20 cellular contexts compared by ENCODE assay signal in genomic region chr1:54863267-54863665, GRCh38. TPM values are rescaled to one million over a fixed set of nuclear protein-coding genes. Genes with fewer than 3 reads are reported as not detected.
DNase-seq lines count a peak whose midpoint lies in the region; ATAC-seq and TF ChIP-seq lines count a peak whose summit lies in the region.
"Had no signal": no experiment of that assay in that cellular context is flagged by ENCODE, and none has a peak within 500 bp of the region (broad histone marks: within the 10 kb centered on the region; RNA-seq: fewer than 3 reads in every experiment).

No MANE protein-coding gene starts in this region.

- H3K36me3 Mint-ChIP-seq in Caco-2 (ENCODE audit: insufficient read depth, unreplicated experiment) (peaks cover 95% of the 10 kb centered on the region), nephron (ENCODE audit: low read depth) (peaks cover 65% of the 10 kb centered on the region)

- H3K9me2 ChIP-seq in HCT116 (ENCODE audit: insufficient read depth), result no peaks in the 10 kb centered on the region

- no peak overlapping the region for H2BK15ac ChIP-seq in mesenchymal stem cell (ENCODE audit: low read depth, poor library complexity, severe bottlenecking)

- H3K4me2 ChIP-seq in HCT116 (ENCODE audit: low read length) (no peak overlapping the region), mesenchymal stem cell (ENCODE audit: low read length, poor library complexity, severe bottlenecking) (no peak overlapping the region)

- no peak for TF ChIP-seq CTCF in Caco-2 (IDR thresholded peaks at IDR 0.05; ENCODE audit: insufficient read depth in 1 of 2, low read depth in 1 of 2, low read length in 1 of 2, severe bottlenecking in 1 of 2, unreplicated experiment in 1 of 2)
- TF ChIP-seq CTCF in HCT116 (IDR thresholded peaks at IDR 0.05 in 2 of 3, conservative IDR thresholded peaks at IDR 0.05 in 1 of 3; ENCODE audit: borderline replicate concordance in 1 of 3, insufficient read depth in 1 of 3, low read depth in 2 of 3, low read length in 2 of 3), result no peak
- no peak for TF ChIP-seq CTCF in adrenal gland (IDR thresholded peaks at IDR 0.05)
- TF ChIP-seq CTCF in nephron (IDR thresholded peaks at IDR 0.05; ENCODE audit: unreplicated experiment in 3 of 3), result no peak

- BruUV-seq in Caco-2 (replicated peaks; lab: Mats Ljungman, UMichigan) (no TSS peak), HCT116 (replicated peaks; lab: Mats Ljungman, UMichigan) (TSS peak; percentile 8)

- no peak for TF ChIP-seq RAD21 in HCT116 (IDR thresholded peaks at IDR 0.05; ENCODE audit: low read depth)

- H2BK5ac ChIP-seq in mesenchymal stem cell (ENCODE audit: low read depth, low read length, poor library complexity, severe bottlenecking), result no peak overlapping the region

- H2AK5ac ChIP-seq in mesenchymal stem cell (ENCODE audit: low read length, severe bottlenecking), result no peak overlapping the region

- POLR2A ChIA-PET in Caco-2 (lab: Charles Lee), result no interaction called here
- POLR2A ChIA-PET in HCT116 (lab: Charles Lee), result no interaction called here

- no peak for TF ChIP-seq POLR2A in HCT116 (IDR thresholded peaks at IDR 0.05; ENCODE audit: borderline replicate concordance, extremely low read depth, insufficient read depth, insufficient read length)
- no peak for TF ChIP-seq POLR2A in adrenal gland (IDR thresholded peaks at IDR 0.05)

- H4K8ac ChIP-seq in mesenchymal stem cell (ENCODE audit: low read length), result no peak overlapping the region

- H2AFZ ChIP-seq in HCT116 (ENCODE audit: low read depth, low read length, poor library complexity, severe bottlenecking), result no peak overlapping the region
- no peak overlapping the region for H2AFZ ChIP-seq in mesenchymal stem cell (ENCODE audit: low read depth, low read length)

- H3K23ac ChIP-seq in mesenchymal stem cell (ENCODE audit: low read length in 2 of 2), result no peak overlapping the region

- no peak overlapping the region for H3K18ac ChIP-seq in mesenchymal stem cell (ENCODE audit: low read depth in 1 of 2, low read length in 2 of 2)

- no peak overlapping the region for H3K27ac ChIP-seq in HCT116 (ENCODE audit: low read depth, low read length)
- H3K27ac ChIP-seq in adrenal gland, result peak overlapping the region in 2 of 5 donors; percentile 18 to 31
- no peak overlapping the region for H3K27ac ChIP-seq in mesenchymal stem cell (ENCODE audit: low read length, poor library complexity, severe bottlenecking)
- H3K27ac ChIP-seq: SK-N-MC had no signal

- H3K27ac Mint-ChIP-seq in Caco-2 (ENCODE audit: unreplicated experiment) (peak overlapping the region; percentile 31), nephron (peak overlapping the region in 2 of 3 experiments; percentile 33 to 35)
- H3K27ac Mint-ChIP-seq: CD4-positive, alpha-beta T cell; IgD-negative memory B cell had no signal

- H3K4me1 Mint-ChIP-seq in Caco-2 (ENCODE audit: low read depth, unreplicated experiment), result peaks cover 31% of the 10 kb centered on the region
- H3K4me1 Mint-ChIP-seq in nephron, result no peaks in the 10 kb centered on the region

- no peak overlapping the region for H3K14ac ChIP-seq in mesenchymal stem cell (ENCODE audit: low read length in 2 of 2)

- DNase-seq in Caco-2 (no peak), HCT116 (ENCODE audit: low read depth, low spot score) (no peak), adrenal gland (peak in 4 of 7 donors; percentile 7 to 45 (median 20)), NCI-H524 (lab: John Stamatoyannopoulos, UW) (no peak), SHP77 (lab: John Stamatoyannopoulos, UW) (no peak), mesenchymal stem cell (no peak), NCI-H446 (lab: John Stamatoyannopoulos, UW) (no peak)
- DNase-seq: CD4-positive, alpha-beta T cell; COR-L47; DMS153; H7; NCI-H187; NCI-H510A; NCI-H82; RPMI8226; SHP77 treated with DMSO at 0.1 percent for 48 hours; SW 1271 had no signal

- peaks cover 20% of the 10 kb centered on the region for H3K79me1 ChIP-seq in mesenchymal stem cell (replicated peaks; ENCODE audit: low read length, poor library complexity, severe bottlenecking)

- H2BK120ac ChIP-seq in mesenchymal stem cell (ENCODE audit: low read depth, low read length), result no peak overlapping the region

- peaks cover 3% of the 10 kb centered on the region for H3K36me3 ChIP-seq in Caco-2 (ENCODE audit: control insufficient read depth, insufficient read depth, low read length)
- peaks cover 37% of the 10 kb centered on the region in 2 experiments for H3K36me3 ChIP-seq in HCT116 (ENCODE audit: control insufficient read depth in 1 of 2, insufficient read depth in 2 of 2, low read length in 2 of 2)
- peaks cover 0 to 73% of the 10 kb centered on the region in 2 donors for H3K36me3 ChIP-seq in adrenal gland (replicated peaks in 1 of 2)
- H3K36me3 ChIP-seq in mesenchymal stem cell (ENCODE audit: control insufficient read depth in 1 of 2, insufficient read depth in 2 of 2, low read depth in 1 of 2, low read length in 2 of 2), result peaks cover 57 to 68% of the 10 kb centered on the region in 2 experiments

- H3K4me3 ChIP-seq in Caco-2 (ENCODE audit: low read depth, low read length) (no peak overlapping the region), HCT116 (replicated peaks in 1 of 2; ENCODE audit: low read depth in 1 of 2, low read length in 2 of 2) (no peak overlapping the region), adrenal gland (no peak overlapping the region), mesenchymal stem cell (ENCODE audit: insufficient read depth in 1 of 2, low read depth in 1 of 2, low read length in 2 of 2) (no peak overlapping the region)
- H3K4me3 ChIP-seq: SK-N-MC had no signal

- H3K9me3 Mint-ChIP-seq in Caco-2 (ENCODE audit: unreplicated experiment) (no peaks in the 10 kb centered on the region), nephron (no peaks in the 10 kb centered on the region)
- H3K9me3 Mint-ChIP-seq: CD4-positive, alpha-beta T cell; IgD-negative memory B cell had no signal

- H3K9me3 ChIP-seq in Caco-2, result no peaks in the 10 kb centered on the region
- no peaks in the 10 kb centered on the region for H3K9me3 ChIP-seq in HCT116 (ENCODE audit: control insufficient read depth in 1 of 2, insufficient read depth in 1 of 2, low read depth in 1 of 2, low read length in 2 of 2)
- no peaks in the 10 kb centered on the region for H3K9me3 ChIP-seq in adrenal gland (replicated peaks in 1 of 3)
- H3K9me3 ChIP-seq in mesenchymal stem cell (ENCODE audit: control insufficient read depth, low read length), result no peaks in the 10 kb centered on the region

- intact Hi-C loops in Caco-2 (cut with micrococcal nuclease; ENCODE audit: unreplicated experiment) (no loop called here), HCT116 (cut with micrococcal nuclease) (no loop called here), adrenal gland (cut with DNase I) (no loop called here)

- WGBS in adrenal gland, 4 donors, result 31 to 58% (median 51%) methylated on average over 3 of the region's 3 CpGs
- 87% methylated on average over 3 of the region's 3 CpGs for WGBS in mesenchymal stem cell

- H3K4me3 Mint-ChIP-seq in Caco-2 (ENCODE audit: unreplicated experiment), result no peak overlapping the region
- H3K4me3 Mint-ChIP-seq in nephron, result no peak overlapping the region
- H3K4me3 Mint-ChIP-seq: CD4-positive, alpha-beta T cell had no signal

- CTCF ChIA-PET in Caco-2 (lab: Charles Lee), result no interaction called here
- CTCF ChIA-PET in HCT116 (lab: Charles Lee), result no interaction called here

- no peak overlapping the region for H4K91ac ChIP-seq in mesenchymal stem cell (ENCODE audit: low read length)

- ATAC-seq in HCT116, result no peak

- 0 out of 2 replicates have a peak, but pooled peaks cover 5% of the 10 kb centered on the region for H4K20me1 ChIP-seq in HCT116 (ENCODE audit: insufficient read depth)

- H2BK12ac ChIP-seq in mesenchymal stem cell (ENCODE audit: low read length in 2 of 2), result no peak overlapping the region

- H3K27me3 ChIP-seq in Caco-2 (replicated peaks; ENCODE audit: control insufficient read depth, insufficient read depth, low read length), result no peaks in the 10 kb centered on the region
- no peaks in the 10 kb centered on the region for H3K27me3 ChIP-seq in HCT116 (ENCODE audit: insufficient read depth, low read length)
- no peaks in the 10 kb centered on the region for H3K27me3 ChIP-seq in adrenal gland
- H3K27me3 ChIP-seq in mesenchymal stem cell (ENCODE audit: control insufficient read depth in 1 of 2, insufficient read depth in 1 of 2, low read length in 2 of 2), result no peaks in the 10 kb centered on the region

- no peak overlapping the region for H3K4ac ChIP-seq in mesenchymal stem cell (ENCODE audit: low read depth in 1 of 2, low read length in 2 of 2)

- RAD21 ChIA-PET in HCT116 (lab: Charles Lee; ENCODE audit: low non-redundant PET in 1 of 2, low total read pairs in 2 of 2, uncharacterized antibody in 2 of 2, unreplicated experiment in 2 of 2), result no interaction called here

- H3K79me2 ChIP-seq in HCT116 (ENCODE audit: insufficient read depth, low read length), result no peaks in the 10 kb centered on the region

- H3K4me1 ChIP-seq in Caco-2 (peaks cover 20% of the 10 kb centered on the region; the same call in 1 of the 2 replicates), HCT116 (ENCODE audit: control insufficient read depth in 1 of 2, insufficient read depth in 2 of 2, low read length in 2 of 2) (peaks cover under 1 to 33% of the 10 kb centered on the region in 2 experiments), adrenal gland (replicated peaks in 1 of 2) (peaks cover 20 to 82% of the 10 kb centered on the region in 2 donors), mesenchymal stem cell (ENCODE audit: control insufficient read depth, insufficient read depth, low read depth, low read length) (peaks cover 53% of the 10 kb centered on the region)

- H3K27me3 Mint-ChIP-seq in Caco-2 (ENCODE audit: insufficient read depth, unreplicated experiment), result no peaks in the 10 kb centered on the region
- no peaks in the 10 kb centered on the region for H3K27me3 Mint-ChIP-seq in nephron (ENCODE audit: low read depth)
- H3K27me3 Mint-ChIP-seq: CD4-positive, alpha-beta T cell; IgD-negative memory B cell had no signal

- H3K9ac ChIP-seq in HCT116 (ENCODE audit: low read length), result no peak overlapping the region
- no peak overlapping the region for H3K9ac ChIP-seq in mesenchymal stem cell (ENCODE audit: low read length)

TF ChIP-seq in HCT116, 20 proteins besides CTCF, POLR2A, EP300 and RAD21 (continues in another document):
- TF ChIP-seq CEBPB (IDR thresholded peaks at IDR 0.05; ENCODE audit: low read depth), result no peak
- TF ChIP-seq, protein P1, sequence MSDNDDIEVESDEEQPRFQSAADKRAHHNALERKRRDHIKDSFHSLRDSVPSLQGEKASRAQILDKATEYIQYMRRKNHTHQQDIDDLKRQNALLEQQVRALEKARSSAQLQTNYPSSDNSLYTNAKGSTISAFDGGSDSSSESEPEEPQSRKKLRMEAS (IDR thresholded peaks at IDR 0.05), result no peak

RNA-seq across cellular contexts. Expression of gene DHCR24, which starts 23.7 kb away (rescaled TPM):
- total RNA-seq in Caco-2 (2022) (433 and 522 TPM in 2 replicates), HCT116 (2021; ENCODE audit: unreplicated experiment) (132 TPM), adrenal gland (1,000 to 10,000 TPM; 1,178 to 4,240 (median 2,741) TPM)
- polyA plus RNA-seq in HCT116 (2012), result 78.0 and 91.8 TPM in 2 replicates
- 1,000 to 10,000 TPM in 1 of 3 donors, 100 to 1,000 TPM in 2; 138 to 3,356 (median 348) TPM for polyA plus RNA-seq in adrenal gland
- polyA plus RNA-seq in mesenchymal stem cell (2013, experiment 1 of 2), result 136 TPM
- polyA plus RNA-seq in mesenchymal stem cell (2013, experiment 2 of 2), result 139 TPM

Comparison
In these comparisons a context has a peak if more than half of its experiments do, and no peak if none do; other contexts are left out.
1. DNase-seq: peak in adrenal gland (4 of 7); none in Caco-2 (0 of 2), HCT116 (single experiment), NCI-H524 (0 of 2), SHP77 (0 of 2), mesenchymal stem cell (single experiment) and NCI-H446 (0 of 2).